ENCODE assay signal across 13 cellular contexts in genomic region chr4:168028568-168028967, GRCh38.
DNase-seq lines count a peak whose midpoint lies in the region; ATAC-seq and TF ChIP-seq lines count a peak whose summit lies in the region.
"Had no signal": no experiment of that assay in that cellular context is flagged by ENCODE, and none has a peak within 500 bp of the region (broad histone marks: within the 10 kb centered on the region; RNA-seq: fewer than 3 reads in every experiment).

No MANE protein-coding gene starts in this region.

- no TSS peak for BruUV-seq in mammary epithelial cell (replicated peaks; lab: Mats Ljungman, UMichigan)

- no peak for ATAC-seq in GM18909 (IDR thresholded peaks at IDR 0.05; ENCODE audit: poor library complexity, unreplicated experiment)
- no peak for ATAC-seq in HG02938 (IDR thresholded peaks at IDR 0.05; ENCODE audit: unreplicated experiment)

- H2AFZ ChIP-seq in mammary epithelial cell (ENCODE audit: low read depth, low read length): peak overlapping the region; percentile 14

- dilution Hi-C loops in mammary epithelial cell (cut with HindIII; ENCODE audit: low sequenced_read_pairs): no loop called here

- TF ChIP-seq POLR2A in prostate gland (IDR thresholded peaks at IDR 0.05): no peak

- H3K36me3 ChIP-seq in mammary epithelial cell (ENCODE audit: insufficient read depth, low read length) (no peaks in the 10 kb centered on the region), prostate gland (no peaks in the 10 kb centered on the region)
- H3K36me3 ChIP-seq: Peyer's patch, thyroid gland had no signal

- no peaks in the 10 kb centered on the region for H3K27me3 ChIP-seq in mammary epithelial cell (ENCODE audit: insufficient read depth, low read length)
- H3K27me3 ChIP-seq in prostate gland (replicated peaks; ENCODE audit: insufficient read depth): no peaks in the 10 kb centered on the region
- H3K27me3 ChIP-seq: Peyer's patch, thyroid gland had no signal

- intact Hi-C loops in mammary epithelial cell (cut with micrococcal nuclease): loop anchor here (1.0 kb wide), 2 partner anchors 49 to 126 kb away; no protein-coding TSS in a partner anchor
- intact Hi-C loops in prostate gland (cut with DNase I): no loop called here

- H3K9me3 ChIP-seq in mammary epithelial cell (replicated peaks; ENCODE audit: insufficient read depth, low read length) (no peaks in the 10 kb centered on the region), prostate gland (no peaks in the 10 kb centered on the region)
- H3K9me3 ChIP-seq: Peyer's patch, thyroid gland had no signal

- H3K4me1 ChIP-seq in mammary epithelial cell (ENCODE audit: insufficient read depth, low read length) (no peaks in the 10 kb centered on the region), prostate gland (replicated peaks) (no peaks in the 10 kb centered on the region)
- H3K4me1 ChIP-seq: Peyer's patch, thyroid gland had no signal

- in situ Hi-C loops in mammary epithelial cell (cut with MboI; ENCODE audit: low sequenced_read_pairs in 2 of 2): no loop called here

- WGBS in mammary epithelial cell (ENCODE audit: low coverage, missing lambda C conversion rate): 90% methylated on average over 2 of the region's 2 CpGs
- WGBS in prostate gland: 98% methylated on average over 2 of the region's 2 CpGs

- no peak overlapping the region for H3K4me2 ChIP-seq in mammary epithelial cell (ENCODE audit: insufficient read depth, low read depth, low read length)

- H3K79me2 ChIP-seq in mammary epithelial cell (ENCODE audit: insufficient read depth, low read length): no peaks in the 10 kb centered on the region

- no peak overlapping the region for H3K9ac ChIP-seq in mammary epithelial cell (ENCODE audit: insufficient read depth, low read length)

- peak; percentile 3 for DNase-seq in NCI-H2171 treated with DMSO at 0.1 percent for 48 hours (lab: John Stamatoyannopoulos, UW)
- no peak for DNase-seq in NCI-H2171 (lab: John Stamatoyannopoulos, UW)
- DNase-seq in LNCaP clone FGC (ENCODE audit: low read depth): peak; percentile 28
- DNase-seq in mammary epithelial cell: peak; percentile 35
- DNase-seq in prostate gland (ENCODE audit: low spot score): peak; percentile 8
- no peak for DNase-seq in NCI-H1694 treated with DMSO at 0.1 percent for 48 hours (lab: John Stamatoyannopoulos, UW)
- DNase-seq: activated CD8-positive, alpha-beta memory T cell treated with anti-CD3 and anti-CD28 coated beads, Interleukin-2, amount 50 U/mL, for 48 hours; NCI-H1417 treated with DMSO at 0.1 percent for 48 hours; Peyer's patch; thyroid gland had no signal

- peak overlapping the region; percentile 19; the same call in 1 of the 2 replicates for H3K4me3 ChIP-seq in LNCaP clone FGC (ENCODE audit: low read depth, low read length)
- no peak overlapping the region for H3K4me3 ChIP-seq in mammary epithelial cell (replicated peaks in 1 of 3; ENCODE audit: insufficient read depth in 1 of 3, low read depth in 2 of 3, low read length in 3 of 3)
- no peak overlapping the region for H3K4me3 ChIP-seq in prostate gland
- H3K4me3 ChIP-seq: Peyer's patch, skin epidermis, thyroid gland had no signal

- H4K20me1 ChIP-seq in mammary epithelial cell (ENCODE audit: insufficient read depth, low read length): no peaks in the 10 kb centered on the region

- TF ChIP-seq CTCF in LNCaP clone FGC (IDR thresholded peaks at IDR 0.05; ENCODE audit: control insufficient read depth, extremely low read depth, insufficient read depth): peak; percentile 54
- peak; percentile 28 to 52 for TF ChIP-seq CTCF in mammary epithelial cell (conservative IDR thresholded peaks at IDR 0.05 in 1 of 2, IDR thresholded peaks at IDR 0.05 in 1 of 2; ENCODE audit: extremely low read depth in 1 of 2, insufficient read depth in 1 of 2, low read depth in 1 of 2, low read length in 2 of 2)
- TF ChIP-seq CTCF in prostate gland (IDR thresholded peaks at IDR 0.05): peak in 3 of 4 experiments; percentile 9 to 41 (median 36)

- CTCF ChIA-PET in mammary epithelial cell (lab: Charles Lee; ENCODE audit: low non-redundant PET): no interaction called here

- no peak overlapping the region for H3K27ac ChIP-seq in mammary epithelial cell (ENCODE audit: insufficient read depth, low read depth, low read length)
- H3K27ac ChIP-seq in prostate gland: peak overlapping the region in 1 of 2 donors; percentile 69
- H3K27ac ChIP-seq: Peyer's patch, skin epidermis, thyroid gland had no signal

Comparison
In these comparisons a context has a peak if more than half of its experiments do, and no peak if none do; other contexts are left out.
1. DNase-seq: peak in NCI-H2171 treated with DMSO at 0.1 percent for 48 hours (single experiment), LNCaP clone FGC (single experiment), mammary epithelial cell (single experiment) and prostate gland (single experiment); none in NCI-H2171 (single experiment) and NCI-H1694 treated with DMSO at 0.1 percent for 48 hours (single experiment).
2. Peak in every context shown above with its lines, with median percentiles within 50 percentile points of each other: CTCF ChIP-seq.